8 cellular contexts compared by ENCODE assay signal in genomic region chr14:49598479-49599301, GRCh38. TPM values are rescaled to one million over a fixed set of nuclear protein-coding genes. Genes with fewer than 3 reads are reported as not detected.
A peak's percentile ranks its signal among the peaks of the same experiment; 100 is the strongest.
DNase-seq lines count a peak whose midpoint lies in the region; ATAC-seq and TF ChIP-seq lines count a peak whose summit lies in the region.

TSS of gene LRR1 (plus strand) at chr14:49598940. CDS start at chr14:49599021, 81 bp downstream.

- H3K4me2 ChIP-seq in H9 (ENCODE audit: insufficient read depth, insufficient read length, low read length), result peak within 1 kb of the TSS; percentile 80
- peak within 1 kb of the TSS; percentile 85 for H3K4me2 ChIP-seq in neuronal stem cell (ENCODE audit: insufficient read depth, low read length, poor library complexity, severe bottlenecking)

- H3K27me3 ChIP-seq in H9 (ENCODE audit: insufficient read depth, low read length) (no peaks in the 10 kb centered on the region; the same call in 1 of the 2 replicates), MG63 (no peaks in the 10 kb centered on the region), foreskin keratinocyte (no peaks in the 10 kb centered on the region), neuronal stem cell (ENCODE audit: control insufficient read depth in 3 of 3, insufficient read depth in 3 of 3, low read depth in 1 of 3, low read length in 3 of 3) (no peaks in the 10 kb centered on the region), subcutaneous abdominal adipose tissue (ENCODE audit: control insufficient read depth in 5 of 5, insufficient read depth in 4 of 5, low read length in 5 of 5) (no peaks in the 10 kb centered on the region)

- H4K5ac ChIP-seq in H9 (ENCODE audit: insufficient read length, low read depth, low read length), result peak within 1 kb of the TSS; percentile 58

- no peaks in the 10 kb centered on the region; a peak in 1 of 5 replicates for H3K9me3 Mint-ChIP-seq in H9

- H4K8ac ChIP-seq in H9 (replicated peaks; ENCODE audit: insufficient read length, low read depth, low read length) (peak within 1 kb of the TSS; percentile 94), neuronal stem cell (ENCODE audit: low read depth, low read length) (no peak within 1 kb of the TSS)

- TF ChIP-seq CTCF in H9 (conservative IDR thresholded peaks at IDR 0.05), result no peak
- TF ChIP-seq CTCF in foreskin keratinocyte (conservative IDR thresholded peaks at IDR 0.05), result no peak

- peaks cover 9 to 18% of the 10 kb centered on the region in 2 experiments for H3K4me1 Mint-ChIP-seq in H9

- H2BK120ac ChIP-seq in H9 (ENCODE audit: low read depth, low read length, poor library complexity, severe bottlenecking) (no peak within 1 kb of the TSS), neuronal stem cell (ENCODE audit: low read depth, low read length) (peak within 1 kb of the TSS; percentile 91)

- H3K27ac Mint-ChIP-seq in H9, result peak within 1 kb of the TSS; percentile 95 to 99 (median 96)

- no peak within 1 kb of the TSS for H2BK20ac ChIP-seq in H9 (ENCODE audit: low read depth, low read length, poor library complexity, severe bottlenecking)

- H3T11ph ChIP-seq in H9 (ENCODE audit: low read length), result no peak within 1 kb of the TSS

- H2BK5ac ChIP-seq in H9 (ENCODE audit: insufficient read length, low read length), result peak within 1 kb of the TSS; percentile 32
- peak within 1 kb of the TSS; percentile 95 for H2BK5ac ChIP-seq in neuronal stem cell (ENCODE audit: low read length)

- H2BK15ac ChIP-seq in H9 (ENCODE audit: low read depth, low read length), result no peak within 1 kb of the TSS
- peak within 1 kb of the TSS; percentile 84 for H2BK15ac ChIP-seq in neuronal stem cell (ENCODE audit: low read length)

- H3K14ac ChIP-seq in H9 (ENCODE audit: insufficient read depth, low read length) (peak within 1 kb of the TSS; percentile 96), neuronal stem cell (ENCODE audit: low read length) (peak within 1 kb of the TSS; percentile 89)

- peak; percentile 81 for DNase-seq in H9
- peak; percentile 80 for DNase-seq in MG63
- DNase-seq in SHP77 treated with DMSO at 0.1 percent for 48 hours (lab: John Stamatoyannopoulos, UW), result peak; percentile 77
- peak; percentile 76 to 83 (median 82) for DNase-seq in activated naive CD4-positive, alpha-beta T cell (lab: John Stamatoyannopoulos, UW)
- DNase-seq in foreskin keratinocyte, result peak; percentile 75 to 85
- DNase-seq in neuronal stem cell (ENCODE audit: low spot score), result peak; percentile 74

- H3K4me1 ChIP-seq in ES-I3 (ENCODE audit: insufficient read depth, low read length) (0 out of 2 replicates have a peak, but pooled peaks cover 4% of the 10 kb centered on the region), H9 (ENCODE audit: insufficient read depth, low read length) (no peaks in the 10 kb centered on the region), foreskin keratinocyte (no peaks in the 10 kb centered on the region), neuronal stem cell (ENCODE audit: control insufficient read depth in 2 of 2, insufficient read depth in 1 of 2, low read depth in 1 of 2, low read length in 2 of 2) (no peaks in the 10 kb centered on the region), subcutaneous abdominal adipose tissue (ENCODE audit: control insufficient read depth in 5 of 5, insufficient read depth in 5 of 5, low read length in 5 of 5) (peaks cover 0 to 29% (median 21%) of the 10 kb centered on the region in 5 donors)

- peak within 1 kb of the TSS; percentile 55 for H2BK12ac ChIP-seq in H9 (ENCODE audit: insufficient read length, low read depth, low read length)
- peak within 1 kb of the TSS; percentile 73 for H2BK12ac ChIP-seq in neuronal stem cell (ENCODE audit: low read length)

- H2AFZ ChIP-seq in H9 (ENCODE audit: low read length) (no peak within 1 kb of the TSS), neuronal stem cell (ENCODE audit: low read length) (peak within 1 kb of the TSS; percentile 98)

- peaks cover 4% of the 10 kb centered on the region; the same call in 1 of the 2 replicates for H3K27me3 Mint-ChIP-seq in H9 (ENCODE audit: low read depth)

- H3K9me3 ChIP-seq in ES-I3 (ENCODE audit: control insufficient read depth, insufficient read depth, low read length) (no peaks in the 10 kb centered on the region), H9 (ENCODE audit: control insufficient read depth, low read depth, low read length) (no peaks in the 10 kb centered on the region), MG63 (no peaks in the 10 kb centered on the region), neuronal stem cell (replicated peaks in 1 of 2; ENCODE audit: control insufficient read depth in 2 of 2, insufficient read depth in 1 of 2, low read depth in 1 of 2, low read length in 2 of 2) (no peaks in the 10 kb centered on the region), subcutaneous abdominal adipose tissue (ENCODE audit: control insufficient read depth in 5 of 5, low read length in 5 of 5) (no peaks in the 10 kb centered on the region)

- no peak within 1 kb of the TSS for H2AK5ac ChIP-seq in H9 (ENCODE audit: insufficient read length, low read length)
- H2AK5ac ChIP-seq in neuronal stem cell (ENCODE audit: low read depth, low read length), result no peak within 1 kb of the TSS

- H3K36me3 Mint-ChIP-seq in H9 (ENCODE audit: insufficient read depth in 1 of 3, low read depth in 3 of 3), result peaks cover 0 to 16% (median 4%) of the 10 kb centered on the region in 3 experiments; a peak in 5 of 7 replicates

- no peaks in the 10 kb centered on the region; the same call in 1 of the 2 replicates for H3K79me2 ChIP-seq in H9 (ENCODE audit: insufficient read depth, low read length)

- no peak within 1 kb of the TSS for H3K56ac ChIP-seq in H9 (ENCODE audit: insufficient read length, low read depth, low read length)

- peak; percentile 86 for ATAC-seq in foreskin keratinocyte

- H3K4ac ChIP-seq in H9 (ENCODE audit: low read depth, low read length) (no peak within 1 kb of the TSS; the same call in 1 of the 2 replicates), neuronal stem cell (ENCODE audit: low read length) (no peak within 1 kb of the TSS)

- H3K79me1 ChIP-seq in H9 (ENCODE audit: insufficient read depth, low read depth, low read length, poor library complexity, severe bottlenecking) (no peaks in the 10 kb centered on the region), neuronal stem cell (ENCODE audit: low read depth, low read length) (peaks cover 2% of the 10 kb centered on the region)

- WGBS in H9 (ENCODE audit: extremely low coverage, insufficient read length, low lambda C conversion rate), result no CpG with 5 or more reads among the region's 78 CpGs
- WGBS in neuronal stem cell (ENCODE audit: extremely low coverage in 2 of 2, insufficient read length in 2 of 2, insufficient replicate concordance in 1 of 2), 2 donors, result no CpG with 5 or more reads among the region's 78 CpGs

- no peaks in the 10 kb centered on the region for H4K20me1 ChIP-seq in H9 (ENCODE audit: control insufficient read depth, insufficient read depth, insufficient read length)

- H3K18ac ChIP-seq in H9 (ENCODE audit: insufficient read length, low read depth, low read length) (peak within 1 kb of the TSS; percentile 99), neuronal stem cell (ENCODE audit: low read length) (peak within 1 kb of the TSS; percentile 99)

- H4K91ac ChIP-seq in H9 (ENCODE audit: insufficient read length, low read depth, low read length), result no peak within 1 kb of the TSS
- no peak within 1 kb of the TSS for H4K91ac ChIP-seq in neuronal stem cell (ENCODE audit: low read depth, low read length, poor library complexity)

- H3K23ac ChIP-seq in H9 (ENCODE audit: insufficient read length, low read depth, low read length) (no peak within 1 kb of the TSS), neuronal stem cell (ENCODE audit: low read depth, low read length, poor library complexity) (peak within 1 kb of the TSS; percentile 80)

- H3K36me3 ChIP-seq in ES-I3 (ENCODE audit: insufficient read depth, low read length) (no peaks in the 10 kb centered on the region), MG63 (no peaks in the 10 kb centered on the region; the same call in none of the 2 replicates), neuronal stem cell (replicated peaks in 1 of 2; ENCODE audit: control insufficient read depth in 2 of 2, insufficient read depth in 2 of 2, low read length in 2 of 2) (peaks cover 2 to 30% of the 10 kb centered on the region in 2 donors), subcutaneous abdominal adipose tissue (ENCODE audit: control insufficient read depth in 5 of 5, insufficient read depth in 5 of 5, low read length in 5 of 5) (peaks cover 0 to 2% (median 0%) of the 10 kb centered on the region in 5 donors)

- H3K4me3 Mint-ChIP-seq in H9, result peak within 1 kb of the TSS; percentile 87 to 97

- peaks cover 12% of the 10 kb centered on the region for H3K23me2 ChIP-seq in H9 (ENCODE audit: insufficient read length, low read depth, low read length, poor library complexity, severe bottlenecking)

- H3K27ac ChIP-seq in H9 (ENCODE audit: insufficient read length, low read depth, low read length) (peak within 1 kb of the TSS; percentile 41), foreskin keratinocyte (peak within 1 kb of the TSS; percentile 94), neuronal stem cell (replicated peaks; ENCODE audit: low read length) (peak within 1 kb of the TSS; percentile 88), subcutaneous abdominal adipose tissue (ENCODE audit: low read depth, low read length) (peak within 1 kb of the TSS; percentile 80)

- peak within 1 kb of the TSS; percentile 94 for H3K9ac ChIP-seq in ES-I3 (ENCODE audit: low read depth, low read length)
- H3K9ac ChIP-seq in H9 (ENCODE audit: extremely low read depth, insufficient read length, low read length), result peak within 1 kb of the TSS; percentile 96
- H3K9ac ChIP-seq in neuronal stem cell (ENCODE audit: low read depth, low read length, poor library complexity), result peak within 1 kb of the TSS; percentile 93
- H3K9ac ChIP-seq in subcutaneous abdominal adipose tissue (ENCODE audit: low read length in 5 of 5), result peak within 1 kb of the TSS; percentile 60 to 97 (median 89)

- H3K4me3 ChIP-seq in MG63 (peak within 1 kb of the TSS; percentile 78), neuronal stem cell (ENCODE audit: low read length in 2 of 2) (peak within 1 kb of the TSS; percentile 96), subcutaneous abdominal adipose tissue (ENCODE audit: low read depth in 1 of 5, low read length in 5 of 5) (peak within 1 kb of the TSS; percentile 87 to 99 (median 95))

RNA-seq across cellular contexts. Expression of gene LRR1, which starts in this region (rescaled TPM):
- total RNA-seq in H9 (2021), result 38.6 and 43.2 TPM in 2 replicates
- total RNA-seq in MG63 (2014; rRNA removed; shearing (Covaris generic); ENCODE audit: low replicate concordance), result 33.3 and 51.5 TPM in 2 replicates
- total RNA-seq in foreskin keratinocyte, result 27.5 and 30.7 TPM in 2 replicates
- 30.1 and 31.4 TPM in 2 replicates for polyA plus RNA-seq in foreskin keratinocyte
- polyA plus RNA-seq in neuronal stem cell (2013, experiment 1 of 2), result 23.7 TPM
- polyA plus RNA-seq in neuronal stem cell (2013, experiment 2 of 2), result 23.4 TPM

Comparison
In these comparisons a context has a peak if more than half of its experiments do, and no peak if none do; other contexts are left out.
1. Peak in every context shown above with its lines: DNase-seq, ATAC-seq, H3K4me3 ChIP-seq and H3K27ac ChIP-seq.
2. H3K27ac ChIP-seq: peak in every context shown above with its lines; median percentile 94 in foreskin keratinocyte; 88 in neuronal stem cell; 80 in subcutaneous abdominal adipose tissue; 41 in H9.